Comparison of ENCODE assay signal across 1 cellular context in the genomic region with DNA sequence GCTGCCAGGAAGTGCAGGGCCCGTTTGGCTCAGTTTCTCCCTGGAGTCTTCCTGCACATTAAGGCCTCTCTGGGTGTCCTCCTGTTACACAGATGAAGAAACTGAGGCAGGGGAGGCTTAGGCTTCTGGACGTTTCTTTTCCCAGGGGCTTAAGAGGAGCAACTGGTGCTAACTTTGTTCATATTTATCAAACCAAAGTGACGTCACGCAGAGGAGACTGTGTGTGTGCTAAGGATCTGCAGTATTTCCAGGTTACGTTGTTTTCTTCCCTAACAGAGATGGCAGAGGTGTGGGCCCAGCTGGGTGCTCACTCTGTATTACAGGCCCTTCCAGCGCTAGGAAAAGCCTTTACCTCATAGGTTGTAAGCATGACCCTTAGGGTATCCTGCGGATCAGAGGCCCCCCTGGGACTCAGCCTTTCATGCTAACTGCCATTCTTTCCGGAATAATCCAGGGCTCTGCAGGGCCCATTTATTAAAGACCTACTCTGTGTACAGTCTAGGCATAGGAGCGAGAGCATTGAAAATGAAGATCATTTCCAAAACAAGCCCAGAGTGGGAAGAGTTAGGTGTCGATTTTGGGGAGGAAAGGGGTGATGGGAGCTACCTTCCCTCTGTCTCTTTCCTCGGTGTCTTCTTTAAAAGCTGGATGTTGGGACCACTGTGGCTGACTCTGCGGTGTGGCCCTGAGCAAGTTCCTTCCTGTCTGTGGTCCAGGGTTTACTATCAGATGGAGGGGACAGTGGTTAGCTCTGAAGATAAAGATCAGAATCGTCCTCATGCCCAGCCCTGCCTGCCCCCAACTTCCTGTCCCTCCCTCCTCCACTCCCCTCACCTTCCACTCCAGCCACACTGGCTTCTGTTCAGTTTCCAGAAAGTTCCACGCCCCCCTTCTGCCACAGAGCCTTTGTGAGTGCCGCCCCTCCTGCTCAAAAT.
TF ChIP-seq lines count a peak whose summit lies in the region.

No MANE protein-coding gene starts in this region.

TF ChIP-seq in H1, 55 proteins besides CTCF, POLR2A, EP300 and RAD21:
- TF ChIP-seq, protein P1, sequence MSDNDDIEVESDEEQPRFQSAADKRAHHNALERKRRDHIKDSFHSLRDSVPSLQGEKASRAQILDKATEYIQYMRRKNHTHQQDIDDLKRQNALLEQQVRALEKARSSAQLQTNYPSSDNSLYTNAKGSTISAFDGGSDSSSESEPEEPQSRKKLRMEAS (IDR thresholded peaks at IDR 0.05), result no peak
- TF ChIP-seq SIX5 (IDR thresholded peaks at IDR 0.05; ENCODE audit: low read depth, low read length) (no peak), RNF2 (IDR thresholded peaks at IDR 0.05; ENCODE audit: borderline replicate concordance, low read depth, low read length, missing control alignments, poor library complexity, severe bottlenecking) (no peak), HDAC2 (IDR thresholded peaks at IDR 0.05; ENCODE audit: borderline replicate concordance in 1 of 2, low read depth in 2 of 2, low read length in 2 of 2) (no peak)
